Comparison of ENCODE assay signal across 1 cellular context in the genomic region with DNA sequence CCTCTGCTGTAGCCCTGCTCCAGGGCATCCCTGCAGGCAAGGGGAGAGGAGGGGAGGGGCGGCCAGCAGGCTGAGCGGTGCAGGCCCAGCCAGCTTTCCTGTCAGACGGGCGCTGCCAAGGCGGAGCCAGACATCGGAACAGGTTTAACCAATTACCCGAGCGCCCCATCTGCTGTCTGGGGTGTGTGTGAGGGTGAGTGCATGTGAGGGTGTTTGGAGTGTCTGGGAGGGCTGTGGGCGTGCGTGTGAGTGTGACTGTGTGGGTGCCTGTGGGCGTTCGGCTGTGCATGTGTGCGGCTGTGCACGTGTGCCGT.
TF ChIP-seq lines count a peak whose summit lies in the region.

No MANE protein-coding gene starts in this region.

TF ChIP-seq in H1, 55 proteins besides CTCF, POLR2A, EP300 and RAD21:
- TF ChIP-seq HDAC2 (IDR thresholded peaks at IDR 0.05; ENCODE audit: borderline replicate concordance in 1 of 2, low read depth in 2 of 2, low read length in 2 of 2) (no peak), PHF8 (conservative IDR thresholded peaks at IDR 0.05; ENCODE audit: low read depth, low read length) (no peak), BRCA1 (IDR thresholded peaks at IDR 0.05; ENCODE audit: low read depth, low read length) (no peak), RNF2 (IDR thresholded peaks at IDR 0.05; ENCODE audit: borderline replicate concordance, low read depth, low read length, missing control alignments, poor library complexity, severe bottlenecking) (no peak), CHD1 (IDR thresholded peaks at IDR 0.05; ENCODE audit: low read depth, low read length) (no peak), TEAD4 (IDR thresholded peaks at IDR 0.05; ENCODE audit: low read depth, low read length) (no peak), SIRT6 (IDR thresholded peaks at IDR 0.05; ENCODE audit: low read length) (no peak), POU5F1 (IDR thresholded peaks at IDR 0.05; ENCODE audit: low read depth, low read length) (no peak), POLR2AphosphoS5 (IDR thresholded peaks at IDR 0.05; ENCODE audit: low read depth, low read length) (no peak), CTBP2 (IDR thresholded peaks at IDR 0.05; ENCODE audit: borderline replicate concordance, insufficient read depth, insufficient read length, low read length) (no peak), KDM5A (IDR thresholded peaks at IDR 0.05; ENCODE audit: low read length) (no peak)
- TF ChIP-seq, protein P1, sequence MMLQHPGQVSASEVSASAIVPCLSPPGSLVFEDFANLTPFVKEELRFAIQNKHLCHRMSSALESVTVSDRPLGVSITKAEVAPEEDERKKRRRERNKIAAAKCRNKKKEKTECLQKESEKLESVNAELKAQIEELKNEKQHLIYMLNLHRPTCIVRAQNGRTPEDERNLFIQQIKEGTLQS (IDR thresholded peaks at IDR 0.05; ENCODE audit: insufficient read depth, low read depth, low read length): no peak
